2 cellular contexts compared by ENCODE assay signal in the genomic region with DNA sequence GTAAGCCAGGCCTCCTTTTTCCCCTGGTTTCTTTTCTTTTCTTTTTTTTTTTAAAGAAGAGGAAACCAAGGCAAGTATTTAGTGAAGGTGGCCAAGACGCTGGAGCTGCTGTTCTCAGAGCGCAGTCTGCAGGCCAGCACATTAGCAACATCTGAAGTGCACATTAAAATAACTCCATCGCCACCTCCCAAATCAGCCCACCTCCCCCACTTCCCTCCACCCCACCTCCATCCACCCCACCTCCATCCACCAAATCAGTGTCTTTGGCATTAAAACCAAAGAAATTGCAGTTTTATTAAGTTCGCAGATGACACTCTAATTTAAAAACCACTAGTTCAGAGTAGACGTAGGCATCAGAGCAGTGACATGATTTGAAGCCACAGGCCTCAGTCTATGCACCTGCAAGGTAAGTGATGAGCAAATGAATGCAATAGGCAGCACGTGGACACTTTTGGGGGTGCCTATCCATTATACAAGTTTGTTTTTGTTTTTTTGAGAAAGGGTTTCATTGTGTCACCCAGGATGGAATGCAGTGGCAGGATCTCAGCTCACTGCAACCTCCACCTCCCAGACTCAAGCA.
TF ChIP-seq lines count a peak whose summit lies in the region.

No MANE protein-coding gene starts in this region.

TF ChIP-seq in SK-N-SH, 30 proteins besides CTCF, POLR2A, EP300 and RAD21 (continued from another document):
- TF ChIP-seq NRF1 (IDR thresholded peaks at IDR 0.05; ENCODE audit: low read depth, low read length): no peak
- TF ChIP-seq, protein P1, sequence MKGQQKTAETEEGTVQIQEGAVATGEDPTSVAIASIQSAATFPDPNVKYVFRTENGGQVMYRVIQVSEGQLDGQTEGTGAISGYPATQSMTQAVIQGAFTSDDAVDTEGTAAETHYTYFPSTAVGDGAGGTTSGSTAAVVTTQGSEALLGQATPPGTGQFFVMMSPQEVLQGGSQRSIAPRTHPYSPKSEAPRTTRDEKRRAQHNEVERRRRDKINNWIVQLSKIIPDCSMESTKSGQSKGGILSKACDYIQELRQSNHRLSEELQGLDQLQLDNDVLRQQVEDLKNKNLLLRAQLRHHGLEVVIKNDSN (IDR thresholded peaks at IDR 0.05; ENCODE audit: borderline replicate concordance, low read depth): no peak
- no peak for TF ChIP-seq POLR2AphosphoS5 (IDR thresholded peaks at IDR 0.05; ENCODE audit: low read depth, low read length)
- no peak for TF ChIP-seq TAF1 (IDR thresholded peaks at IDR 0.05; ENCODE audit: borderline replicate concordance, low read depth, low read length)
- TF ChIP-seq MEF2A (IDR thresholded peaks at IDR 0.05; ENCODE audit: borderline replicate concordance, low read depth): no peak
- TF ChIP-seq, protein P2, sequence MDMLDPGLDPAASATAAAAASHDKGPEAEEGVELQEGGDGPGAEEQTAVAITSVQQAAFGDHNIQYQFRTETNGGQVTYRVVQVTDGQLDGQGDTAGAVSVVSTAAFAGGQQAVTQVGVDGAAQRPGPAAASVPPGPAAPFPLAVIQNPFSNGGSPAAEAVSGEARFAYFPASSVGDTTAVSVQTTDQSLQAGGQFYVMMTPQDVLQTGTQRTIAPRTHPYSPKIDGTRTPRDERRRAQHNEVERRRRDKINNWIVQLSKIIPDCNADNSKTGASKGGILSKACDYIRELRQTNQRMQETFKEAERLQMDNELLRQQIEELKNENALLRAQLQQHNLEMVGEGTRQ (IDR thresholded peaks at IDR 0.05; ENCODE audit: borderline replicate concordance, low read depth, low read length): no peak
- TF ChIP-seq SMC3 (IDR thresholded peaks at IDR 0.05; ENCODE audit: low read depth, low read length): no peak
- TF ChIP-seq TEAD4 (IDR thresholded peaks at IDR 0.05; ENCODE audit: borderline replicate concordance, insufficient read depth): no peak
- no peak for TF ChIP-seq TCF12 (IDR thresholded peaks at IDR 0.05)

TF ChIP-seq in SK-N-SH treated with all-trans-retinoic acid at 6 μM for 48 hours, 23 proteins besides CTCF, POLR2A, EP300 and RAD21 (continued from another document):
- TF ChIP-seq, protein P3, sequence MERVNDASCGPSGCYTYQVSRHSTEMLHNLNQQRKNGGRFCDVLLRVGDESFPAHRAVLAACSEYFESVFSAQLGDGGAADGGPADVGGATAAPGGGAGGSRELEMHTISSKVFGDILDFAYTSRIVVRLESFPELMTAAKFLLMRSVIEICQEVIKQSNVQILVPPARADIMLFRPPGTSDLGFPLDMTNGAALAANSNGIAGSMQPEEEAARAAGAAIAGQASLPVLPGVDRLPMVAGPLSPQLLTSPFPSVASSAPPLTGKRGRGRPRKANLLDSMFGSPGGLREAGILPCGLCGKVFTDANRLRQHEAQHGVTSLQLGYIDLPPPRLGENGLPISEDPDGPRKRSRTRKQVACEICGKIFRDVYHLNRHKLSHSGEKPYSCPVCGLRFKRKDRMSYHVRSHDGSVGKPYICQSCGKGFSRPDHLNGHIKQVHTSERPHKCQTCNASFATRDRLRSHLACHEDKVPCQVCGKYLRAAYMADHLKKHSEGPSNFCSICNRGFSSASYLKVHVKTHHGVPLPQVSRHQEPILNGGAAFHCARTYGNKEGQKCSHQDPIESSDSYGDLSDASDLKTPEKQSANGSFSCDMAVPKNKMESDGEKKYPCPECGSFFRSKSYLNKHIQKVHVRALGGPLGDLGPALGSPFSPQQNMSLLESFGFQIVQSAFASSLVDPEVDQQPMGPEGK (CRISPR knock-in tag; IDR thresholded peaks at IDR 0.05; ENCODE audit: borderline replicate concordance): no peak
- no peak for TF ChIP-seq SNAI2 (CRISPR knock-in tag; IDR thresholded peaks at IDR 0.05)
- TF ChIP-seq, protein P4, sequence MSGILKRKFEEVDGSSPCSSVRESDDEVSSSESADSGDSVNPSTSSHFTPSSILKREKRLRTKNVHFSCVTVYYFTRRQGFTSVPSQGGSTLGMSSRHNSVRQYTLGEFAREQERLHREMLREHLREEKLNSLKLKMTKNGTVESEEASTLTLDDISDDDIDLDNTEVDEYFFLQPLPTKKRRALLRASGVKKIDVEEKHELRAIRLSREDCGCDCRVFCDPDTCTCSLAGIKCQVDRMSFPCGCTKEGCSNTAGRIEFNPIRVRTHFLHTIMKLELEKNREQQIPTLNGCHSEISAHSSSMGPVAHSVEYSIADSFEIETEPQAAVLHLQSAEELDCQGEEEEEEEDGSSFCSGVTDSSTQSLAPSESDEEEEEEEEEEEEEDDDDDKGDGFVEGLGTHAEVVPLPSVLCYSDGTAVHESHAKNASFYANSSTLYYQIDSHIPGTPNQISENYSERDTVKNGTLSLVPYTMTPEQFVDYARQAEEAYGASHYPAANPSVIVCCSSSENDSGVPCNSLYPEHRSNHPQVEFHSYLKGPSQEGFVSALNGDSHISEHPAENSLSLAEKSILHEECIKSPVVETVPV (CRISPR knock-in tag; IDR thresholded peaks at IDR 0.05): no peak
- TF ChIP-seq BACH2 (CRISPR knock-in tag; IDR thresholded peaks at IDR 0.05; ENCODE audit: borderline replicate concordance): no peak
- no peak for TF ChIP-seq ARNTL (CRISPR knock-in tag; IDR thresholded peaks at IDR 0.05; ENCODE audit: borderline replicate concordance, low read depth)
- TF ChIP-seq OSR1 (CRISPR knock-in tag; IDR thresholded peaks at IDR 0.05): no peak
- no peak for TF ChIP-seq GLIS3 (CRISPR knock-in tag; IDR thresholded peaks at IDR 0.05)
- TF ChIP-seq ESRRG (CRISPR knock-in tag; IDR thresholded peaks at IDR 0.05): no peak
- TF ChIP-seq, protein P5, sequence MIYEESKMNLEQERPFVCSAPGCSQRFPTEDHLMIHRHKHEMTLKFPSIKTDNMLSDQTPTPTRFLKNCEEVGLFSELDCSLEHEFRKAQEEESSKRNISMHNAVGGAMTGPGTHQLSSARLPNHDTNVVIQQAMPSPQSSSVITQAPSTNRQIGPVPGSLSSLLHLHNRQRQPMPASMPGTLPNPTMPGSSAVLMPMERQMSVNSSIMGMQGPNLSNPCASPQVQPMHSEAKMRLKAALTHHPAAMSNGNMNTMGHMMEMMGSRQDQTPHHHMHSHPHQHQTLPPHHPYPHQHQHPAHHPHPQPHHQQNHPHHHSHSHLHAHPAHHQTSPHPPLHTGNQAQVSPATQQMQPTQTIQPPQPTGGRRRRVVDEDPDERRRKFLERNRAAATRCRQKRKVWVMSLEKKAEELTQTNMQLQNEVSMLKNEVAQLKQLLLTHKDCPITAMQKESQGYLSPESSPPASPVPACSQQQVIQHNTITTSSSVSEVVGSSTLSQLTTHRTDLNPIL (CRISPR knock-in tag; IDR thresholded peaks at IDR 0.05; ENCODE audit: low read depth): no peak
TF ChIP-seq in SK-N-SH treated with all-trans-retinoic acid at 6 μM for 48 hours: peak in this region for 0.
